ENCODE assay signal across 9 cellular contexts in genomic region chr7:43645699-43646226, GRCh38.
DNase-seq lines count a peak whose midpoint lies in the region; ATAC-seq and TF ChIP-seq lines count a peak whose summit lies in the region.
"Had no signal": no experiment of that assay in that cellular context is flagged by ENCODE, and none has a peak within 500 bp of the region (broad histone marks: within the 10 kb centered on the region; RNA-seq: fewer than 3 reads in every experiment).

No MANE protein-coding gene starts in this region.

- DNase-seq in chondrocyte (ENCODE audit: low spot score), result no peak
- DNase-seq in stimulated activated CD4-positive, alpha-beta T cell treated with anti-CD3 and anti-CD28 coated beads, Interleukin-1b, Interleukin-23, amount 100 ng/mL, for 48 hours, result no peak
- DNase-seq in erythroblast (lab: John Stamatoyannopoulos, UW), result no peak
- no peak for DNase-seq in activated CD4-positive, alpha-beta T cell treated with anti-CD3 and anti-CD28 coated beads for 48 hours
- DNase-seq: COR-L47 had no signal

- H3K4me2 ChIP-seq in BLaER1 treated with 17β-estradiol and CSF1 and Interleukin-3, amounts not matched to agents 10 nM and 100 nM, result peak overlapping the region in 10 of 11 experiments; percentile 76 to 96 (median 91); a peak in 16 of 22 replicates
- H3K4me2 ChIP-seq in OCI-LY1 (ENCODE audit: low read length), result peak overlapping the region; percentile 81

- no peaks in the 10 kb centered on the region for H3K79me2 ChIP-seq in OCI-LY1 (ENCODE audit: insufficient read depth, low read length)

- peaks cover 40 to 67% (median 58%) of the 10 kb centered on the region in 11 experiments for H3K36me3 ChIP-seq in BLaER1 treated with 17β-estradiol and CSF1 and Interleukin-3, amounts not matched to agents 10 nM and 100 nM
- peaks cover 59% of the 10 kb centered on the region for H3K36me3 ChIP-seq in OCI-LY1 (ENCODE audit: insufficient read depth, low read length)
- peaks cover 26% of the 10 kb centered on the region for H3K36me3 ChIP-seq in neutrophil

- no peaks in the 10 kb centered on the region for H3K27me3 Mint-ChIP-seq in chondrocyte (ENCODE audit: low read depth)

- H4K20me1 ChIP-seq in BLaER1 treated with 17β-estradiol and CSF1 and Interleukin-3, amounts not matched to agents 10 nM and 100 nM, result peaks cover 0 to 38% (median 16%) of the 10 kb centered on the region in 11 experiments; a peak in 12 of 22 replicates
- no peaks in the 10 kb centered on the region for H4K20me1 ChIP-seq in OCI-LY1 (ENCODE audit: insufficient read depth, low read length)

- H3K4me3 Mint-ChIP-seq in chondrocyte (ENCODE audit: unreplicated experiment), result no peak overlapping the region

- H3K9me2 ChIP-seq in OCI-LY1 (ENCODE audit: low read depth, low read length), result no peaks in the 10 kb centered on the region

- peak overlapping the region; percentile 96 for H3K27ac Mint-ChIP-seq in chondrocyte (ENCODE audit: unreplicated experiment)

- H3K4me1 ChIP-seq in BLaER1 treated with 17β-estradiol and CSF1 and Interleukin-3, amounts not matched to agents 10 nM and 100 nM, result peaks cover 49 to 58% (median 54%) of the 10 kb centered on the region in 10 experiments
- H3K4me1 ChIP-seq in OCI-LY1 (ENCODE audit: insufficient read depth, low read length, severe bottlenecking) (peaks cover 97% of the 10 kb centered on the region), neutrophil (ENCODE audit: control insufficient read depth in 1 of 2, insufficient read depth in 1 of 2, low read depth in 1 of 2, low read length in 1 of 2) (peaks cover 56 to 70% of the 10 kb centered on the region in 2 experiments)

- no peaks in the 10 kb centered on the region for H3K27me3 ChIP-seq in BLaER1 treated with 17β-estradiol and CSF1 and Interleukin-3, amounts not matched to agents 10 nM and 100 nM
- H3K27me3 ChIP-seq in OCI-LY1 (ENCODE audit: insufficient read depth, low read length), result no peaks in the 10 kb centered on the region
- no peaks in the 10 kb centered on the region for H3K27me3 ChIP-seq in neutrophil

- no peak overlapping the region for H2AFZ ChIP-seq in OCI-LY1 (ENCODE audit: low read length)

- peaks cover 21% of the 10 kb centered on the region for H3K36me3 Mint-ChIP-seq in chondrocyte (ENCODE audit: low read depth)

- no peak for ATAC-seq in HG03469 (IDR thresholded peaks at IDR 0.05; ENCODE audit: unreplicated experiment)

- TF ChIP-seq CTCF in OCI-LY1 (IDR thresholded peaks at IDR 0.05; ENCODE audit: low read length) (no peak), chondrocyte (IDR thresholded peaks at IDR 0.05) (no peak), neutrophil (IDR thresholded peaks at IDR 0.05) (no peak)

- H3K9me3 ChIP-seq in BLaER1 treated with 17β-estradiol and CSF1 and Interleukin-3, amounts not matched to agents 10 nM and 100 nM (replicated peaks in 1 of 11), result no peaks in the 10 kb centered on the region
- H3K9me3 ChIP-seq in OCI-LY1 (ENCODE audit: low read length) (no peaks in the 10 kb centered on the region), neutrophil (no peaks in the 10 kb centered on the region)

- H3K9ac ChIP-seq in BLaER1 treated with 17β-estradiol and CSF1 and Interleukin-3, amounts not matched to agents 10 nM and 100 nM, result peak overlapping the region in 1 of 11 experiments; percentile 80; a peak in 1 of 22 replicates
- H3K9ac ChIP-seq in OCI-LY1 (ENCODE audit: low read length), result peak overlapping the region; percentile 65

- no peak for TF ChIP-seq POLR2A in erythroblast (IDR thresholded peaks at IDR 0.05; ENCODE audit: low read length)

- H3F3A ChIP-seq in OCI-LY1 (ENCODE audit: insufficient read depth, low read length), result peaks cover 29% of the 10 kb centered on the region

- H3K9me3 Mint-ChIP-seq in chondrocyte (ENCODE audit: low read depth), result no peaks in the 10 kb centered on the region

- H3K4me1 Mint-ChIP-seq in chondrocyte (ENCODE audit: low read depth), result peaks cover 64% of the 10 kb centered on the region

- H3K27ac ChIP-seq in BLaER1 treated with 17β-estradiol and CSF1 and Interleukin-3, amounts not matched to agents 10 nM and 100 nM, result peak overlapping the region in 6 of 11 experiments; percentile 7 to 96 (median 88); a peak in 7 of 22 replicates
- H3K27ac ChIP-seq in OCI-LY1 (ENCODE audit: low read depth, low read length, poor library complexity, severe bottlenecking) (peak overlapping the region; percentile 98), neutrophil (peak overlapping the region; percentile 96)

- H3K4me3 ChIP-seq in BLaER1 treated with 17β-estradiol and CSF1 and Interleukin-3, amounts not matched to agents 10 nM and 100 nM, result no peak overlapping the region; a peak in 1 of 20 replicates
- peak overlapping the region; percentile 59 for H3K4me3 ChIP-seq in OCI-LY1 (ENCODE audit: low read depth, low read length, poor library complexity, severe bottlenecking)
- peak overlapping the region in 1 of 2 experiments; percentile 67 for H3K4me3 ChIP-seq in neutrophil (ENCODE audit: low read depth in 1 of 2, low read length in 1 of 2)
